In the genomic region with DNA sequence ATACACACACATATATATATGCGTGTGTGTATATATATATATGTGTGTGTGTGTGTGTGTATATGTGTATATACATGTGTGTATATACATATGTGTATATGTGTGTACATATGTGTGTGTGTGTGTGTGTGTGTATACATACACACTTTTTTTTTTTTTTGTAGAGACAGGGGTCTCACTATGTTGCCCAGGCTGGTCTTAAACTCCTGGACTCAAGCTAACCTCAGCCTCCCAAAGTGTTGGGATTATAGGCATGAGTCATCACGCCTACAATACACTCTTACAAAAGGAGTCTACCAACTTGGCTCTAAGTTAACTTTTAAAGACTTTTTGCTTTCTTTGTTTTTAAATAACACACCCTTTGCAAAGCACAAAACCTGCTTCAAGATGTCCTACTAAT, we compare ENCODE assay signal across 18 cellular contexts. TPM values are rescaled to one million over a fixed set of nuclear protein-coding genes. Genes with fewer than 3 reads are reported as not detected.
DNase-seq lines count a peak whose midpoint lies in the region; ATAC-seq and TF ChIP-seq lines count a peak whose summit lies in the region.
"Had no signal": no experiment of that assay in that cellular context is flagged by ENCODE, and none has a peak within 500 bp of the region (broad histone marks: within the 10 kb centered on the region; RNA-seq: fewer than 3 reads in every experiment).

No MANE protein-coding gene starts in this region.

- H3K4me1 ChIP-seq in H9 (ENCODE audit: insufficient read depth, low read length), result peaks cover 6% of the 10 kb centered on the region; the same call in 1 of the 2 replicates

- H3K4ac ChIP-seq in H9 (ENCODE audit: low read depth, low read length), result no peak overlapping the region

- no peaks in the 10 kb centered on the region for H3K27me3 ChIP-seq in H9 (ENCODE audit: insufficient read depth, low read length)
- H3K27me3 ChIP-seq: adrenal gland had no signal

- DNase-seq in T-helper 1 cell (no peak), H9 (no peak), hepatic stellate cell (ENCODE audit: low spot score) (no peak), NCI-H510A treated with DMSO at 0.1 percent for 48 hours (lab: John Stamatoyannopoulos, UW) (no peak), anterior cingulate cortex (lab: John Stamatoyannopoulos, UW) (no peak)
- no peak for DNase-seq in activated T-helper 2 cell treated with anti-CD3 and anti-CD28 coated beads, Interferon-gamma antibody, Interleukin-2, Interleukin-4, amounts not matched to agents 10 μg/mL and 5 μg/mL and 100 μg/mL, durations not matched to agents 14 hours and 24 hours and 36 hours (ENCODE audit: low spot score)
- no peak for DNase-seq in naive thymus-derived CD8-positive, alpha-beta T cell
- DNase-seq: adrenal gland, cerebellar nuclear complex, left colon, NCI-H2107, PC-9, small intestine, trophoblast cell had no signal

- no peak overlapping the region for H4K91ac ChIP-seq in H9 (ENCODE audit: insufficient read length, low read depth, low read length)

- H2BK20ac ChIP-seq in H9 (ENCODE audit: low read depth, low read length, poor library complexity, severe bottlenecking), result no peak overlapping the region

- POLR2A ChIA-PET in naive thymus-derived CD8-positive, alpha-beta T cell (lab: Charles Lee), result interaction anchor here (0.7 to 12.9 kb wide), 3 partner anchors 8 to 35 kb away, joined by 3 to 166 read pairs (median 42); partner anchors contain the start of gene TOR1A

- no peak overlapping the region for H3K23ac ChIP-seq in H9 (ENCODE audit: insufficient read length, low read depth, low read length)

- no CpG with 5 or more reads among the region's 2 CpGs for WGBS in H9 (ENCODE audit: extremely low coverage, insufficient read length, low lambda C conversion rate)

- no peak overlapping the region for H3K27ac ChIP-seq in H9 (ENCODE audit: insufficient read length, low read depth, low read length)
- H3K27ac ChIP-seq: 22Rv1, adrenal gland, PC-9, SK-N-MC had no signal

- no peak overlapping the region for H2BK5ac ChIP-seq in H9 (ENCODE audit: insufficient read length, low read length)

- no peak overlapping the region for H3K9ac ChIP-seq in H9 (ENCODE audit: extremely low read depth, insufficient read length, low read length)

- H3K36me3 Mint-ChIP-seq in T-helper 1 cell treated with Interleukin-12 subunit alpha and Interleukin-12 subunit beta and Interleukin-4 antibody, amounts not matched to agents 30 μg/mL and 1 μg/mL, for 36 hours (ENCODE audit: low read depth), result peaks cover 46% of the 10 kb centered on the region
- peaks cover 22 to 49% (median 44%) of the 10 kb centered on the region in 3 experiments for H3K36me3 Mint-ChIP-seq in H9 (ENCODE audit: insufficient read depth in 1 of 3, low read depth in 3 of 3)
- H3K36me3 Mint-ChIP-seq in activated T-helper 2 cell treated with anti-CD3 and anti-CD28 coated beads, Interferon-gamma antibody, Interleukin-2, Interleukin-4, amounts not matched to agents 10 μg/mL and 5 μg/mL and 100 μg/mL, durations not matched to agents 14 hours and 24 hours and 36 hours (ENCODE audit: low read depth), result peaks cover 74% of the 10 kb centered on the region
- H3K36me3 Mint-ChIP-seq in naive thymus-derived CD8-positive, alpha-beta T cell, result peaks cover 0 to 75% (median 21%) of the 10 kb centered on the region in 3 donors

- no peak overlapping the region for H2BK120ac ChIP-seq in H9 (ENCODE audit: low read depth, low read length, poor library complexity, severe bottlenecking)

- intact Hi-C loops in activated T-helper 2 cell treated with anti-CD3 and anti-CD28 coated beads, Interferon-gamma antibody, Interleukin-2, Interleukin-4, amounts not matched to agents 10 μg/mL and 5 μg/mL and 100 μg/mL, durations not matched to agents 14 hours and 24 hours and 36 hours (cut with micrococcal nuclease), result no loop called here

- H3K79me1 ChIP-seq in H9 (ENCODE audit: insufficient read depth, low read depth, low read length, poor library complexity, severe bottlenecking), result no peaks in the 10 kb centered on the region

- H3K18ac ChIP-seq in H9 (ENCODE audit: insufficient read length, low read depth, low read length), result no peak overlapping the region

- TF ChIP-seq CTCF in H9 (conservative IDR thresholded peaks at IDR 0.05), result no peak

- H3K9me3 ChIP-seq in H9 (ENCODE audit: control insufficient read depth, low read depth, low read length), result no peaks in the 10 kb centered on the region
- H3K9me3 ChIP-seq: adrenal gland had no signal

- H3K27ac Mint-ChIP-seq in T-helper 1 cell treated with Interleukin-12 subunit alpha and Interleukin-12 subunit beta and Interleukin-4 antibody, amounts not matched to agents 30 μg/mL and 1 μg/mL, for 36 hours, result no peak overlapping the region
- H3K27ac Mint-ChIP-seq in H9, result no peak overlapping the region
- peak overlapping the region; percentile 62 for H3K27ac Mint-ChIP-seq in activated T-helper 2 cell treated with anti-CD3 and anti-CD28 coated beads, Interferon-gamma antibody, Interleukin-2, Interleukin-4, amounts not matched to agents 10 μg/mL and 5 μg/mL and 100 μg/mL, durations not matched to agents 14 hours and 24 hours and 36 hours
- H3K27ac Mint-ChIP-seq in naive thymus-derived CD8-positive, alpha-beta T cell, result peak overlapping the region in 5 of 10 donors; percentile 22 to 99 (median 98)

- no peak overlapping the region for H2BK12ac ChIP-seq in H9 (ENCODE audit: insufficient read length, low read depth, low read length)

- H4K20me1 ChIP-seq in H9 (ENCODE audit: control insufficient read depth, insufficient read depth, insufficient read length), result no peaks in the 10 kb centered on the region

- H3K23me2 ChIP-seq in H9 (ENCODE audit: insufficient read length, low read depth, low read length, poor library complexity, severe bottlenecking), result peaks cover 10% of the 10 kb centered on the region

- no peak overlapping the region for H3K56ac ChIP-seq in H9 (ENCODE audit: insufficient read length, low read depth, low read length)

- H3K4me3 Mint-ChIP-seq in T-helper 1 cell treated with Interleukin-12 subunit alpha and Interleukin-12 subunit beta and Interleukin-4 antibody, amounts not matched to agents 30 μg/mL and 1 μg/mL, for 36 hours, result peak overlapping the region; percentile 43
- H3K4me3 Mint-ChIP-seq in H9, result peak overlapping the region; percentile 99 to 100; a peak in 2 of 5 replicates
- H3K4me3 Mint-ChIP-seq in activated T-helper 2 cell treated with anti-CD3 and anti-CD28 coated beads, Interferon-gamma antibody, Interleukin-2, Interleukin-4, amounts not matched to agents 10 μg/mL and 5 μg/mL and 100 μg/mL, durations not matched to agents 14 hours and 24 hours and 36 hours (ENCODE audit: low read depth), result peak overlapping the region; percentile 98
- H3K4me3 Mint-ChIP-seq in naive thymus-derived CD8-positive, alpha-beta T cell, result peak overlapping the region; percentile 92 to 100 (median 97)

- no peaks in the 10 kb centered on the region; the same call in 1 of the 2 replicates for H3K79me2 ChIP-seq in H9 (ENCODE audit: insufficient read depth, low read length)

- peaks cover 32% of the 10 kb centered on the region for H3K4me1 Mint-ChIP-seq in T-helper 1 cell treated with Interleukin-12 subunit alpha and Interleukin-12 subunit beta and Interleukin-4 antibody, amounts not matched to agents 30 μg/mL and 1 μg/mL, for 36 hours (ENCODE audit: low read depth)
- peaks cover 26 to 27% of the 10 kb centered on the region in 2 experiments for H3K4me1 Mint-ChIP-seq in H9
- H3K4me1 Mint-ChIP-seq in activated T-helper 2 cell treated with anti-CD3 and anti-CD28 coated beads, Interferon-gamma antibody, Interleukin-2, Interleukin-4, amounts not matched to agents 10 μg/mL and 5 μg/mL and 100 μg/mL, durations not matched to agents 14 hours and 24 hours and 36 hours (ENCODE audit: low read depth), result peaks cover 32% of the 10 kb centered on the region
- H3K4me1 Mint-ChIP-seq in naive thymus-derived CD8-positive, alpha-beta T cell, result peaks cover 18 to 47% (median 43%) of the 10 kb centered on the region in 4 donors

- H4K8ac ChIP-seq in H9 (replicated peaks; ENCODE audit: insufficient read length, low read depth, low read length), result no peak overlapping the region

- H4K5ac ChIP-seq in H9 (ENCODE audit: insufficient read length, low read depth, low read length), result no peak overlapping the region

- no peaks in the 10 kb centered on the region for H3K27me3 Mint-ChIP-seq in T-helper 1 cell treated with Interleukin-12 subunit alpha and Interleukin-12 subunit beta and Interleukin-4 antibody, amounts not matched to agents 30 μg/mL and 1 μg/mL, for 36 hours (ENCODE audit: low read depth)
- no peaks in the 10 kb centered on the region for H3K27me3 Mint-ChIP-seq in H9 (ENCODE audit: low read depth)
- H3K27me3 Mint-ChIP-seq in activated T-helper 2 cell treated with anti-CD3 and anti-CD28 coated beads, Interferon-gamma antibody, Interleukin-2, Interleukin-4, amounts not matched to agents 10 μg/mL and 5 μg/mL and 100 μg/mL, durations not matched to agents 14 hours and 24 hours and 36 hours (ENCODE audit: low read depth), result no peaks in the 10 kb centered on the region
- no peaks in the 10 kb centered on the region for H3K27me3 Mint-ChIP-seq in naive thymus-derived CD8-positive, alpha-beta T cell

- no peak overlapping the region for H2AK5ac ChIP-seq in H9 (ENCODE audit: insufficient read length, low read length)

- no peak overlapping the region for H3K4me2 ChIP-seq in H9 (ENCODE audit: insufficient read depth, insufficient read length, low read length)

- H2BK15ac ChIP-seq in H9 (ENCODE audit: low read depth, low read length), result no peak overlapping the region

- ATAC-seq in naive thymus-derived CD8-positive, alpha-beta T cell, result no peak
- ATAC-seq: HepG2, left colon had no signal

- H3T11ph ChIP-seq in H9 (ENCODE audit: low read length), result no peak overlapping the region

- no peaks in the 10 kb centered on the region for H3K9me3 Mint-ChIP-seq in T-helper 1 cell treated with Interleukin-12 subunit alpha and Interleukin-12 subunit beta and Interleukin-4 antibody, amounts not matched to agents 30 μg/mL and 1 μg/mL, for 36 hours
- H3K9me3 Mint-ChIP-seq in H9, result no peaks in the 10 kb centered on the region; a peak in 1 of 5 replicates
- no peaks in the 10 kb centered on the region for H3K9me3 Mint-ChIP-seq in activated T-helper 2 cell treated with anti-CD3 and anti-CD28 coated beads, Interferon-gamma antibody, Interleukin-2, Interleukin-4, amounts not matched to agents 10 μg/mL and 5 μg/mL and 100 μg/mL, durations not matched to agents 14 hours and 24 hours and 36 hours
- H3K9me3 Mint-ChIP-seq in naive thymus-derived CD8-positive, alpha-beta T cell, result no peaks in the 10 kb centered on the region

- H3K14ac ChIP-seq in H9 (ENCODE audit: insufficient read depth, low read length), result no peak overlapping the region

- H2AFZ ChIP-seq in H9 (ENCODE audit: low read length), result no peak overlapping the region
- H2AFZ ChIP-seq: PC-9 had no signal

RNA-seq across cellular contexts. Expression of gene C9orf78, which starts 2.1 kb away (rescaled TPM):
- 37.5 and 43.6 TPM in 2 replicates for total RNA-seq in H9 (2021)
- 54.4 and 59.6 TPM in 2 replicates for total RNA-seq in activated T-helper 2 cell treated with anti-CD3 and anti-CD28 coated beads, Interferon-gamma antibody, Interleukin-2, Interleukin-4, amounts not matched to agents 10 μg/mL and 5 μg/mL and 100 μg/mL, durations not matched to agents 14 hours and 24 hours and 36 hours
- total RNA-seq in naive thymus-derived CD8-positive, alpha-beta T cell, result 100 to 1,000 TPM in 1 of 2 experiments, 10 to 100 TPM in 1; 98.7 to 104 TPM
- 100 to 1,000 TPM; 191 to 242 (median 222) TPM for polyA plus RNA-seq in naive thymus-derived CD8-positive, alpha-beta T cell

RNA-seq across cellular contexts. Expression of gene USP20, which starts 2.3 kb away (rescaled TPM):
- 17.3 and 20.9 TPM in 2 replicates for total RNA-seq in H9 (2021)
- 45.6 and 52.3 TPM in 2 replicates for total RNA-seq in activated T-helper 2 cell treated with anti-CD3 and anti-CD28 coated beads, Interferon-gamma antibody, Interleukin-2, Interleukin-4, amounts not matched to agents 10 μg/mL and 5 μg/mL and 100 μg/mL, durations not matched to agents 14 hours and 24 hours and 36 hours
- 100 to 1,000 TPM; 117 to 124 TPM for total RNA-seq in naive thymus-derived CD8-positive, alpha-beta T cell
- polyA plus RNA-seq in naive thymus-derived CD8-positive, alpha-beta T cell, result 10 to 100 TPM; 37.1 to 76.4 (median 49.4) TPM

RNA-seq across cellular contexts. Expression of gene TOR1A, which starts 9.0 kb away (rescaled TPM):
- total RNA-seq in H9 (2021), result 57.0 and 60.1 TPM in 2 replicates
- total RNA-seq in activated T-helper 2 cell treated with anti-CD3 and anti-CD28 coated beads, Interferon-gamma antibody, Interleukin-2, Interleukin-4, amounts not matched to agents 10 μg/mL and 5 μg/mL and 100 μg/mL, durations not matched to agents 14 hours and 24 hours and 36 hours, result 52.5 and 55.8 TPM in 2 replicates
- total RNA-seq in naive thymus-derived CD8-positive, alpha-beta T cell, result 10 to 100 TPM; 33.4 to 34.3 TPM
- 10 to 100 TPM; 42.6 to 55.0 (median 47.1) TPM for polyA plus RNA-seq in naive thymus-derived CD8-positive, alpha-beta T cell

RNA-seq across cellular contexts. Expression of gene TOR1B, which starts 30.0 kb away (rescaled TPM):
- total RNA-seq in H9 (2021), result 18.1 and 18.7 TPM in 2 replicates
- total RNA-seq in activated T-helper 2 cell treated with anti-CD3 and anti-CD28 coated beads, Interferon-gamma antibody, Interleukin-2, Interleukin-4, amounts not matched to agents 10 μg/mL and 5 μg/mL and 100 μg/mL, durations not matched to agents 14 hours and 24 hours and 36 hours, result 23.9 and 25.2 TPM in 2 replicates
- total RNA-seq in naive thymus-derived CD8-positive, alpha-beta T cell, result 10 to 100 TPM; 27.1 to 27.8 TPM
- 10 to 100 TPM; 12.3 to 20.2 (median 13.3) TPM for polyA plus RNA-seq in naive thymus-derived CD8-positive, alpha-beta T cell

Comparison
In these comparisons a context has a peak if more than half of its experiments do, and no peak if none do; other contexts are left out.
1. H3K4me3 Mint-ChIP-seq: peak in every context shown above with its lines; median percentile 100 in H9; 98 in activated T-helper 2 cell treated with anti-CD3 and anti-CD28 coated beads, Interferon-gamma antibody, Interleukin-2, Interleukin-4, amounts not matched to agents 10 μg/mL and 5 μg/mL and 100 μg/mL, durations not matched to agents 14 hours and 24 hours and 36 hours; 97 in naive thymus-derived CD8-positive, alpha-beta T cell; 43 in T-helper 1 cell treated with Interleukin-12 subunit alpha and Interleukin-12 subunit beta and Interleukin-4 antibody, amounts not matched to agents 30 μg/mL and 1 μg/mL, for 36 hours.